In genomic region chr11:34466802-34467488, GRCh38 we compare ENCODE assay signal across 19 cellular contexts. TPM values are rescaled to one million over a fixed set of nuclear protein-coding genes. Genes with fewer than 3 reads are reported as not detected.
A peak's percentile ranks its signal among the peaks of the same experiment; 100 is the strongest.
DNase-seq lines count a peak whose midpoint lies in the region; ATAC-seq, FAIRE-seq and TF ChIP-seq lines count a peak whose summit lies in the region.
"Had no signal": no experiment of that assay in that cellular context is flagged by ENCODE, and none has a peak within 500 bp of the region (broad histone marks: within the 10 kb centered on the region; RNA-seq: fewer than 3 reads in every experiment).

No MANE protein-coding gene starts in this region.

- no TSS peak for BruUV-seq in endothelial cell of umbilical vein (replicated peaks; lab: Mats Ljungman, UMichigan)

- H4K20me1 ChIP-seq in endothelial cell of umbilical vein (replicated peaks; ENCODE audit: control insufficient read depth, extremely low read depth, insufficient read depth, low read length) = no peaks in the 10 kb centered on the region
- H4K20me1 ChIP-seq: BLaER1 had no signal

- intact Hi-C loops in endothelial cell of umbilical vein (cut with micrococcal nuclease) = no loop called here

- no peak overlapping the region for H3K18ac ChIP-seq in mesendoderm (ENCODE audit: low read length)

- H4K8ac ChIP-seq in mesendoderm (ENCODE audit: low read depth, low read length) = no peak overlapping the region

- no peak overlapping the region for H2BK120ac ChIP-seq in mesendoderm (ENCODE audit: low read depth, low read length)

- no peak overlapping the region for H2AFZ ChIP-seq in endothelial cell of umbilical vein (ENCODE audit: low read depth, low read length)
- H2AFZ ChIP-seq: PC-9 had no signal

- TF ChIP-seq CTCF in HEK293 (tag by site-specific recombination; IDR thresholded peaks at IDR 0.05) (no peak), endothelial cell of umbilical vein (IDR thresholded peaks at IDR 0.05; ENCODE audit: extremely low read depth in 1 of 2, insufficient read depth in 1 of 2, low read depth in 1 of 2, low read length in 2 of 2) (no peak), GM13977 (IDR thresholded peaks at IDR 0.05; ENCODE audit: extremely low read depth, insufficient read depth, missing control alignments) (no peak)

- no peak overlapping the region for H4K5ac ChIP-seq in mesendoderm (ENCODE audit: low read length)

- no peak overlapping the region for H2BK15ac ChIP-seq in mesendoderm (replicated peaks; ENCODE audit: low read depth)

- H2BK5ac ChIP-seq in mesendoderm (ENCODE audit: low read length) = no peak overlapping the region

- H3K4me1 ChIP-seq in HEK293 (ENCODE audit: control insufficient read depth, insufficient read depth, low read length) (no peaks in the 10 kb centered on the region), endothelial cell of umbilical vein (ENCODE audit: control insufficient read depth, extremely low read depth, insufficient read depth, low read length) (no peaks in the 10 kb centered on the region), mesendoderm (ENCODE audit: control insufficient read depth, low read depth, low read length) (no peaks in the 10 kb centered on the region)
- H3K4me1 ChIP-seq: SJCRH30 had no signal

- no peak overlapping the region for H3K23ac ChIP-seq in mesendoderm (ENCODE audit: low read length)

- H3K4me2 ChIP-seq in endothelial cell of umbilical vein (ENCODE audit: insufficient read depth, low read length) (no peak overlapping the region), mesendoderm (ENCODE audit: low read length) (no peak overlapping the region)
- H3K4me2 ChIP-seq: BLaER1, PC-9 had no signal

- H3K9me3 ChIP-seq in HEK293 (ENCODE audit: control insufficient read depth, insufficient read depth, low read depth, low read length) (no peaks in the 10 kb centered on the region; the same call in 1 of the 2 replicates), endothelial cell of umbilical vein (replicated peaks; ENCODE audit: control insufficient read depth, insufficient read depth, low read length) (no peaks in the 10 kb centered on the region)

- H3K9ac ChIP-seq in endothelial cell of umbilical vein (replicated peaks; ENCODE audit: extremely low read depth, insufficient read depth, low read length) (no peak overlapping the region), mesendoderm (ENCODE audit: low read length) (no peak overlapping the region)
- H3K9ac ChIP-seq: BLaER1 had no signal

- no peak for TF ChIP-seq POLR2A in endothelial cell of umbilical vein (IDR thresholded peaks at IDR 0.05; ENCODE audit: low read depth, low read length)

- no peak overlapping the region for H3K4ac ChIP-seq in mesendoderm (ENCODE audit: low read depth, low read length)

- no peak overlapping the region for H3K56ac ChIP-seq in mesendoderm (ENCODE audit: low read length)

- in situ Hi-C loops in GM13977 (cut with MboI; ENCODE audit: low pct_unique_long_range_greater_than_20kb, low sequenced_read_pairs, unreplicated experiment) = loop anchor here (25.0 kb wide), 1 partner anchor 280 kb away; no protein-coding TSS in a partner anchor

- dilution Hi-C loops in endothelial cell of umbilical vein (cut with MboI; ENCODE audit: extremely low pct_ligation_motif_present, low sequenced_read_pairs) = no loop called here

- no peaks in the 10 kb centered on the region for H3K9me1 ChIP-seq in endothelial cell of umbilical vein (replicated peaks; ENCODE audit: control insufficient read depth, extremely low read depth, insufficient read depth, low read length)

- DNase-seq in DMS53 (lab: John Stamatoyannopoulos, UW) (peak; percentile 13), DMS53 treated with DMSO at 0.1 percent for 48 hours (lab: John Stamatoyannopoulos, UW; ENCODE audit: unreplicated experiment) (no peak), endothelial cell of umbilical vein (ENCODE audit: low read depth, low spot score) (no peak), mesendoderm (peak; percentile 4), GM13977 (ENCODE audit: low spot score) (no peak)
- no peak for DNase-seq in activated CD4-positive, alpha-beta T cell treated with anti-CD3 and anti-CD28 coated beads for 4 hours
- DNase-seq: CD8-positive, alpha-beta T cell; EL; KG1; NCI-H1417 treated with DMSO at 0.1 percent for 48 hours; NCI-H2029; NCI-H510A; NCI-H774; PC-9; SJCRH30 had no signal

- no peak overlapping the region for H2AK5ac ChIP-seq in mesendoderm (ENCODE audit: low read length)

- no peak for FAIRE-seq in endothelial cell of umbilical vein (lab: Jason Lieb, UNC)

- H3K4me3 ChIP-seq in HEK293 (ENCODE audit: low read depth, low read length) (no peak overlapping the region), endothelial cell of umbilical vein (replicated peaks in 1 of 3; ENCODE audit: insufficient read depth in 1 of 3, low read depth in 1 of 3, low read length in 3 of 3) (no peak overlapping the region), mesendoderm (ENCODE audit: low read length) (no peak overlapping the region)
- H3K4me3 ChIP-seq: BLaER1, PC-9, SJCRH30 had no signal

- peaks cover 13 to 68% of the 10 kb centered on the region in 2 experiments for H3K36me3 ChIP-seq in HEK293 (ENCODE audit: control insufficient read depth in 2 of 2, insufficient read depth in 1 of 2, low read length in 2 of 2)
- H3K36me3 ChIP-seq in endothelial cell of umbilical vein (ENCODE audit: control insufficient read depth in 2 of 2, extremely low read depth in 1 of 2, insufficient read depth in 2 of 2, low read length in 2 of 2) = peaks cover 4 to 30% of the 10 kb centered on the region in 2 experiments
- H3K36me3 ChIP-seq in mesendoderm (ENCODE audit: control insufficient read depth, insufficient read depth, low read length) = no peaks in the 10 kb centered on the region

- WGBS in mesendoderm (ENCODE audit: extremely low coverage, insufficient coverage, low lambda C conversion rate) = no CpG with 5 or more reads among the region's 3 CpGs

- no peak overlapping the region for H3K27ac ChIP-seq in HEK293 (ENCODE audit: extremely low read depth, low read depth, low read length)
- H3K27ac ChIP-seq in endothelial cell of umbilical vein (ENCODE audit: insufficient read depth, low read depth, low read length) = no peak overlapping the region
- no peak overlapping the region for H3K27ac ChIP-seq in mesendoderm (ENCODE audit: low read depth, low read length)
- H3K27ac ChIP-seq: 22Rv1, BLaER1, PC-9, SJCRH30 had no signal

- no peaks in the 10 kb centered on the region for H3K27me3 ChIP-seq in endothelial cell of umbilical vein (ENCODE audit: control insufficient read depth in 2 of 2, insufficient read depth in 2 of 2, low read length in 2 of 2)
- no peaks in the 10 kb centered on the region for H3K27me3 ChIP-seq in mesendoderm (ENCODE audit: insufficient read depth, low read length, poor library complexity)
- H3K27me3 ChIP-seq: BLaER1, SJCRH30 had no signal

- H3K79me1 ChIP-seq in mesendoderm (ENCODE audit: low read length) = no peaks in the 10 kb centered on the region

- CTCF ChIA-PET in HEK293 (lab: Yijun Ruan, JAX) = interaction anchor here (0.6 to 3.4 kb wide), 7 partner anchors 9 to 293 kb away, joined by 3 to 33 read pairs (median 5); no protein-coding TSS in a partner anchor
- CTCF ChIA-PET in endothelial cell of umbilical vein (lab: Charles Lee) = interaction anchor here (1.7 to 4.4 kb wide), 3 partner anchors 15 to 293 kb away, joined by 4 to 18 read pairs (median 12); no protein-coding TSS in a partner anchor

- POLR2A ChIA-PET in HEK293 (lab: Yijun Ruan, JAX) = no interaction called here
- POLR2A ChIA-PET in endothelial cell of umbilical vein (lab: Charles Lee) = no interaction called here

- ATAC-seq in GM19351 (IDR thresholded peaks at IDR 0.05; ENCODE audit: unreplicated experiment) = no peak
- ATAC-seq: CD8-positive, alpha-beta T cell had no signal

- no peaks in the 10 kb centered on the region for H3K79me2 ChIP-seq in endothelial cell of umbilical vein (ENCODE audit: control insufficient read depth, insufficient read depth, low read length)
- no peaks in the 10 kb centered on the region for H3K79me2 ChIP-seq in mesendoderm (ENCODE audit: control insufficient read depth, insufficient read depth, low read length)

TF ChIP-seq in HEK293, 187 proteins besides CTCF, POLR2A, EP300 and RAD21 (continues in another document):
- TF ChIP-seq ZNF10 (tag by site-specific recombination; IDR thresholded peaks at IDR 0.05) = peak; percentile 58; the same call in 1 of the 2 replicates
- 0 out of 2 replicates have a peak, but pooled peaks have one; percentile 24 for TF ChIP-seq ZNF580 (tag by site-specific recombination; IDR thresholded peaks at IDR 0.05)

TF ChIP-seq in endothelial cell of umbilical vein, 7 proteins besides CTCF, POLR2A, EP300 and RAD21 (continues in another document):
- no peak for TF ChIP-seq EZH2 (IDR thresholded peaks at IDR 0.05; ENCODE audit: borderline replicate concordance, low read depth, low read length, severe bottlenecking)
- no peak for TF ChIP-seq GATA2 (IDR thresholded peaks at IDR 0.05; ENCODE audit: insufficient read depth, insufficient read length, low read depth, low read length)
- TF ChIP-seq MAX (IDR thresholded peaks at IDR 0.05; ENCODE audit: insufficient read depth, insufficient read length) = no peak
- no peak for TF ChIP-seq POLR2AphosphoS5 (IDR thresholded peaks at IDR 0.05; ENCODE audit: insufficient read depth, low read depth, low read length)
- TF ChIP-seq MYC (IDR thresholded peaks at IDR 0.05; ENCODE audit: low read depth, low read length) = no peak

RNA-seq across cellular contexts. Expression of gene CAT, which starts 28.2 kb away (rescaled TPM):
- total RNA-seq in endothelial cell of umbilical vein = 27.2 and 32.7 TPM in 2 replicates
- 41.5 and 50.5 TPM in 2 replicates for polyA plus RNA-seq in endothelial cell of umbilical vein
- polyA plus RNA-seq in endothelial cell of umbilical vein (2011; cell fraction: cytosol; rRNA removed) = 44.3 and 45.9 TPM in 2 replicates
- polyA plus RNA-seq in endothelial cell of umbilical vein (2011; cell fraction: nucleus; rRNA removed) = 45.8 and 47.0 TPM in 2 replicates
- 35.4 and 38.2 TPM in 2 replicates for polyA plus RNA-seq in endothelial cell of umbilical vein (2012)
- polyA minus RNA-seq in endothelial cell of umbilical vein = 48.6 and 49.5 TPM in 2 replicates
- polyA minus RNA-seq in endothelial cell of umbilical vein (2011; cell fraction: cytosol; rRNA and poly(A)+ RNA removed) = 51.8 TPM
- 14.4 and 27.5 TPM in 2 replicates for polyA minus RNA-seq in endothelial cell of umbilical vein (2011; cell fraction: nucleus; rRNA and poly(A)+ RNA removed)
- polyA plus RNA-seq in mesendoderm (2013, experiment 1 of 2) = 4.3 TPM
- polyA plus RNA-seq in mesendoderm (2013, experiment 2 of 2) = 4.5 TPM

RNA-seq across cellular contexts. Expression of gene ELF5, which starts 46.6 kb away (rescaled TPM):
- total RNA-seq in endothelial cell of umbilical vein = not detected in 2 replicates
- polyA plus RNA-seq in endothelial cell of umbilical vein = not detected in 2 replicates
- polyA plus RNA-seq in endothelial cell of umbilical vein (2011; cell fraction: cytosol; rRNA removed) = not detected in 2 replicates
- not detected in 2 replicates for polyA plus RNA-seq in endothelial cell of umbilical vein (2011; cell fraction: nucleus; rRNA removed)
- not detected in 2 replicates for polyA plus RNA-seq in endothelial cell of umbilical vein (2012)
- polyA minus RNA-seq in endothelial cell of umbilical vein = not detected in 2 replicates
- polyA minus RNA-seq in endothelial cell of umbilical vein (2011; cell fraction: cytosol; rRNA and poly(A)+ RNA removed) = not detected
- polyA minus RNA-seq in endothelial cell of umbilical vein (2011; cell fraction: nucleus; rRNA and poly(A)+ RNA removed) = not detected in 2 replicates
- polyA plus RNA-seq in mesendoderm (2013, experiment 1 of 2) = 0.01 TPM
- not detected for polyA plus RNA-seq in mesendoderm (2013, experiment 2 of 2)
- total RNA-seq: CD8-positive, alpha-beta T cell; SJCRH30 had no signal

Comparison
In these comparisons a context has a peak if more than half of its experiments do, and no peak if none do; other contexts are left out.
1. DNase-seq: peak in DMS53 (single experiment) and mesendoderm (single experiment); none in DMS53 treated with DMSO at 0.1 percent for 48 hours (single experiment), endothelial cell of umbilical vein (single experiment), activated CD4-positive, alpha-beta T cell treated with anti-CD3 and anti-CD28 coated beads for 4 hours (0 of 2) and GM13977 (single experiment).